ENCODE assay signal across 8 cellular contexts in the genomic region with DNA sequence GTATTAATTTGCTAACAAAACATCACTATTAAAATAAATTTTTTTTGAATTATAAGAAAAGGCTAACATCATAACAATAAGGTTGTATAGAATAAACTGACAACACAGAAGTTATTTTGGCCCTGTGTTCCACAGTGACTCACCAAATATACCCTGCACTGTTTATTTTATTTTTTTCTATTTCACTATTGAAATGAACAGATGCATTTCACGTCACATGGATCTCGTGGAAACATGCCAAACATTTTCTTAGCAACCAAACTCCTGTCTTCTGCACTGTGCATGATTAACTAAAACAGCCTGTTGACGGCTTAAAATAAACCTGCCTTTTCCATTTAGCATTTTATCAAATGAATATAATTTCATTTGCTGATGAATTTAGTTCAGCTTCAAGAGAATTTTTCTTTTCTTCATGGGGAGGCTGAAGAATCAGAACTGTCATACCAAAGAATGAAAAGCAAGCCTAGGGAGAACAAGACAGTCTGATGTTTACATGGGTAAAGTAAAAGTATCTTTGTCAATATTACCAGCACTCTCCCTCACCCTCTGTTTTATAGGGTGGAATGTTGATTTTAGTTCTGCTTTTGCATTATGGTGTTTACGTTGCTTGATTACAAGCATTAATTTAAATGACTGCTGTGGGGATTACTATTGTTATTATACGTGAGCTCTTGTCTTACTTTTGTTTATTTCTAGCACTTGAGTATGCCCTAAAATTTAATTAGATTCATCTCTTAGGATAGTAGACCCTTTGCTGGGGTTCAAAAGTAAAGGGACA.
A peak's percentile ranks its signal among the peaks of the same experiment; 100 is the strongest.
DNase-seq lines count a peak whose midpoint lies in the region; ATAC-seq and TF ChIP-seq lines count a peak whose summit lies in the region.

No MANE protein-coding gene starts in this region.

- H3K36me3 Mint-ChIP-seq in activated T-cell treated with anti-CD3 and anti-CD28 coated beads, Interleukin-2, amount 50 U/mL, for 72 hours (ENCODE audit: insufficient read depth in 2 of 2) = no peaks in the 10 kb centered on the region
- H3K36me3 Mint-ChIP-seq in activated T-cell treated with anti-CD3 and anti-CD28 coated beads, Interleukin-2, amount 50 U/mL, for 24 hours (ENCODE audit: low read depth) = no peaks in the 10 kb centered on the region
- H3K36me3 Mint-ChIP-seq in activated CD4-positive, alpha-beta T cell treated with anti-CD3 and anti-CD28 coated beads, Interleukin-2, amount 10 ng/mL, durations not matched to agents 24 days and 14 days (ENCODE audit: low read depth) = no peaks in the 10 kb centered on the region

- TF ChIP-seq CTCF in foreskin keratinocyte (conservative IDR thresholded peaks at IDR 0.05) (no peak), tibial artery (IDR thresholded peaks at IDR 0.05) (no peak)

- H3K27me3 ChIP-seq in foreskin keratinocyte = no peaks in the 10 kb centered on the region
- no peaks in the 10 kb centered on the region for H3K27me3 ChIP-seq in tibial artery

- no peaks in the 10 kb centered on the region for H3K4me1 Mint-ChIP-seq in activated T-cell treated with anti-CD3 and anti-CD28 coated beads, Interleukin-2, amount 50 U/mL, for 72 hours (ENCODE audit: low read depth)
- no peaks in the 10 kb centered on the region for H3K4me1 Mint-ChIP-seq in activated T-cell treated with anti-CD3 and anti-CD28 coated beads, Interleukin-2, amount 50 U/mL, for 24 hours (ENCODE audit: low read depth)
- no peaks in the 10 kb centered on the region for H3K4me1 Mint-ChIP-seq in activated CD4-positive, alpha-beta T cell treated with anti-CD3 and anti-CD28 coated beads, Interleukin-2, amount 10 ng/mL, durations not matched to agents 24 days and 14 days

- H3K27ac ChIP-seq in foreskin keratinocyte (no peak overlapping the region), tibial artery (no peak overlapping the region)

- H3K4me3 Mint-ChIP-seq in activated T-cell treated with anti-CD3 and anti-CD28 coated beads, Interleukin-2, amount 50 U/mL, for 72 hours = no peak overlapping the region
- no peak overlapping the region for H3K4me3 Mint-ChIP-seq in activated T-cell treated with anti-CD3 and anti-CD28 coated beads, Interleukin-2, amount 50 U/mL, for 24 hours
- H3K4me3 Mint-ChIP-seq in activated CD4-positive, alpha-beta T cell treated with anti-CD3 and anti-CD28 coated beads, Interleukin-2, amount 10 ng/mL, durations not matched to agents 24 days and 14 days = no peak overlapping the region

- no peak overlapping the region for H3K4me3 ChIP-seq in tibial artery

- no peak for DNase-seq in activated T-cell treated with anti-CD3 and anti-CD28 coated beads, Interleukin-2, amount 50 U/mL, for 72 hours
- DNase-seq in activated T-cell treated with anti-CD3 and anti-CD28 coated beads, Interleukin-2, amount 50 U/mL, for 24 hours = no peak
- peak; percentile 78 for DNase-seq in OCI-M1 (lab: John Stamatoyannopoulos, UW)
- peak; percentile 66 to 87 for DNase-seq in foreskin keratinocyte
- DNase-seq in tibial artery = no peak
- no peak for DNase-seq in stimulated activated CD4-positive, alpha-beta T cell treated with anti-CD3 and anti-CD28 coated beads, Interleukin-2, amount 100 ng/mL, for 48 hours
- no peak for DNase-seq in activated CD4-positive, alpha-beta T cell treated with anti-CD3 and anti-CD28 coated beads, Interleukin-2, amount 10 ng/mL, durations not matched to agents 24 days and 14 days

- H3K4me1 ChIP-seq in foreskin keratinocyte (peaks cover 7% of the 10 kb centered on the region), tibial artery (peaks cover 0 to 6% (median 3%) of the 10 kb centered on the region in 4 donors)

- intact Hi-C loops in tibial artery (cut with DNase I; ENCODE audit: low total_unique reads) = loop anchor here (10.0 kb wide), 1 partner anchor 1533 kb away; no protein-coding TSS in a partner anchor
- intact Hi-C loops in activated CD4-positive, alpha-beta T cell treated with anti-CD3 and anti-CD28 coated beads, Interleukin-2, amount 10 ng/mL, durations not matched to agents 24 days and 14 days (cut with micrococcal nuclease) = no loop called here

- H3K9me3 Mint-ChIP-seq in activated T-cell treated with anti-CD3 and anti-CD28 coated beads, Interleukin-2, amount 50 U/mL, for 72 hours = no peaks in the 10 kb centered on the region
- H3K9me3 Mint-ChIP-seq in activated T-cell treated with anti-CD3 and anti-CD28 coated beads, Interleukin-2, amount 50 U/mL, for 24 hours = no peaks in the 10 kb centered on the region
- H3K9me3 Mint-ChIP-seq in activated CD4-positive, alpha-beta T cell treated with anti-CD3 and anti-CD28 coated beads, Interleukin-2, amount 10 ng/mL, durations not matched to agents 24 days and 14 days = no peaks in the 10 kb centered on the region

- no peak overlapping the region for H3K27ac Mint-ChIP-seq in activated T-cell treated with anti-CD3 and anti-CD28 coated beads, Interleukin-2, amount 50 U/mL, for 72 hours
- H3K27ac Mint-ChIP-seq in activated T-cell treated with anti-CD3 and anti-CD28 coated beads, Interleukin-2, amount 50 U/mL, for 24 hours = no peak overlapping the region
- H3K27ac Mint-ChIP-seq in activated CD4-positive, alpha-beta T cell treated with anti-CD3 and anti-CD28 coated beads, Interleukin-2, amount 10 ng/mL, durations not matched to agents 24 days and 14 days = no peak overlapping the region

- H3K36me3 ChIP-seq in tibial artery = no peaks in the 10 kb centered on the region

- H3K9me3 ChIP-seq in tibial artery = no peaks in the 10 kb centered on the region

- ATAC-seq in activated T-cell treated with anti-CD3 and anti-CD28 coated beads, Interleukin-2, amount 50 U/mL, for 72 hours (replicated peaks in 1 of 2) = peak; percentile 40 to 41
- peak; percentile 63 for ATAC-seq in HG03442 (IDR thresholded peaks at IDR 0.05; ENCODE audit: unreplicated experiment)
- ATAC-seq in foreskin keratinocyte = peak; percentile 94

- H3K27me3 Mint-ChIP-seq in activated T-cell treated with anti-CD3 and anti-CD28 coated beads, Interleukin-2, amount 50 U/mL, for 72 hours (ENCODE audit: low read depth) = peaks cover 6% of the 10 kb centered on the region
- H3K27me3 Mint-ChIP-seq in activated T-cell treated with anti-CD3 and anti-CD28 coated beads, Interleukin-2, amount 50 U/mL, for 24 hours = peaks cover 5% of the 10 kb centered on the region
- H3K27me3 Mint-ChIP-seq in activated CD4-positive, alpha-beta T cell treated with anti-CD3 and anti-CD28 coated beads, Interleukin-2, amount 10 ng/mL, durations not matched to agents 24 days and 14 days = peaks cover 5% of the 10 kb centered on the region

Comparison
In these comparisons a context has a peak if more than half of its experiments do, and no peak if none do; other contexts are left out.
1. ATAC-seq: peak in every context shown above with its lines; median percentile 94 in foreskin keratinocyte; 63 in HG03442; 40 in activated T-cell treated with anti-CD3 and anti-CD28 coated beads, Interleukin-2, amount 50 U/mL, for 72 hours.
2. DNase-seq: peak in OCI-M1 (single experiment) and foreskin keratinocyte (2 of 2); none in activated T-cell treated with anti-CD3 and anti-CD28 coated beads, Interleukin-2, amount 50 U/mL, for 72 hours (0 of 2), activated T-cell treated with anti-CD3 and anti-CD28 coated beads, Interleukin-2, amount 50 U/mL, for 24 hours (single experiment), tibial artery (0 of 2), stimulated activated CD4-positive, alpha-beta T cell treated with anti-CD3 and anti-CD28 coated beads, Interleukin-2, amount 100 ng/mL, for 48 hours (0 of 2) and activated CD4-positive, alpha-beta T cell treated with anti-CD3 and anti-CD28 coated beads, Interleukin-2, amount 10 ng/mL, durations not matched to agents 24 days and 14 days (single experiment).